ENCODE assay signal across 9 cellular contexts in genomic region chr2:174004900-174005605, GRCh38. TPM values are rescaled to one million over a fixed set of nuclear protein-coding genes. Genes with fewer than 3 reads are reported as not detected.
DNase-seq lines count a peak whose midpoint lies in the region; ATAC-seq and TF ChIP-seq lines count a peak whose summit lies in the region.
"Had no signal": no experiment of that assay in that cellular context is flagged by ENCODE, and none has a peak within 500 bp of the region (broad histone marks: within the 10 kb centered on the region; RNA-seq: fewer than 3 reads in every experiment).

No MANE protein-coding gene starts in this region.

- POLR2A ChIA-PET in CD4-positive, alpha-beta memory T cell (lab: Charles Lee; ENCODE audit: partially characterized antibody) = no interaction called here

- no peaks in the 10 kb centered on the region for H3K4me1 ChIP-seq in breast epithelium
- H3K4me1 ChIP-seq in psoas muscle = peaks cover 10% of the 10 kb centered on the region
- no peaks in the 10 kb centered on the region for H3K4me1 ChIP-seq in CD4-positive, alpha-beta memory T cell (ENCODE audit: insufficient read depth, low read length)

- no peak overlapping the region for H3K4me3 Mint-ChIP-seq in CD4-positive, alpha-beta memory T cell
- H3K4me3 Mint-ChIP-seq: stimulated activated naive CD8-positive, alpha-beta T cell treated with anti-CD3 and anti-CD28 coated beads, Interleukin-15, Interleukin-2, amounts not matched to agents 100 ng/mL and 50 ng/mL, for 24 hours had no signal

- TF ChIP-seq CTCF in breast epithelium (IDR thresholded peaks at IDR 0.05) (no peak), psoas muscle (IDR thresholded peaks at IDR 0.05) (no peak)

- WGBS in psoas muscle, 3 donors = 13 to 27% (median 15%) methylated on average over 4 of the region's 4 CpGs

- H3K27ac Mint-ChIP-seq in CD4-positive, alpha-beta memory T cell = no peak overlapping the region
- H3K27ac Mint-ChIP-seq: stimulated activated naive CD8-positive, alpha-beta T cell treated with anti-CD3 and anti-CD28 coated beads, Interleukin-15, Interleukin-2, amounts not matched to agents 100 ng/mL and 50 ng/mL, for 24 hours had no signal

- H3K27me3 ChIP-seq in breast epithelium (no peaks in the 10 kb centered on the region), psoas muscle (ENCODE audit: insufficient read depth in 3 of 3, low read length in 2 of 3) (no peaks in the 10 kb centered on the region)
- no peaks in the 10 kb centered on the region for H3K27me3 ChIP-seq in CD4-positive, alpha-beta memory T cell (ENCODE audit: insufficient read depth, low read length)

- H3K36me3 Mint-ChIP-seq in CD4-positive, alpha-beta memory T cell = no peaks in the 10 kb centered on the region

- H3K36me3 ChIP-seq in breast epithelium (no peaks in the 10 kb centered on the region), psoas muscle (ENCODE audit: insufficient read depth in 1 of 2, low read depth in 1 of 2) (no peaks in the 10 kb centered on the region)
- H3K36me3 ChIP-seq in CD4-positive, alpha-beta memory T cell (ENCODE audit: insufficient read depth, low read length) = no peaks in the 10 kb centered on the region

- no peaks in the 10 kb centered on the region for H3K9me3 Mint-ChIP-seq in CD4-positive, alpha-beta memory T cell
- H3K9me3 Mint-ChIP-seq: stimulated activated naive CD8-positive, alpha-beta T cell treated with anti-CD3 and anti-CD28 coated beads, Interleukin-15, Interleukin-2, amounts not matched to agents 100 ng/mL and 50 ng/mL, for 24 hours had no signal

- CTCF ChIA-PET in CD4-positive, alpha-beta memory T cell (lab: Charles Lee; ENCODE audit: partially characterized antibody) = interaction anchor here (1.2 kb wide), 1 partner anchor 121 kb away, joined by 4 read pairs; no protein-coding TSS in a partner anchor

- no peak for DNase-seq in breast epithelium (ENCODE audit: low spot score in 2 of 2)
- peak; percentile 41 to 73 for DNase-seq in psoas muscle
- DNase-seq in CD4-positive, alpha-beta memory T cell = no peak
- DNase-seq in ecto neural progenitor cell (ENCODE audit: low spot score) = no peak
- DNase-seq in NCI-H446 (lab: John Stamatoyannopoulos, UW) = no peak

- TF ChIP-seq POLR2A in breast epithelium (IDR thresholded peaks at IDR 0.05) = no peak

- ATAC-seq in GM18867 (IDR thresholded peaks at IDR 0.05; ENCODE audit: unreplicated experiment) (peak; percentile 62), HG02885 (IDR thresholded peaks at IDR 0.05; ENCODE audit: poor library complexity, unreplicated experiment) (peak; percentile 52), psoas muscle (peak; percentile 98 to 99 (median 98)), HG03025 (IDR thresholded peaks at IDR 0.05; ENCODE audit: low FRiP score, unreplicated experiment) (no peak)

- intact Hi-C loops in breast epithelium (cut with DNase I; ENCODE audit: low total_unique reads) = no loop called here
- intact Hi-C loops in psoas muscle (cut with DNase I) = loop anchor here (5.0 kb wide), 1 partner anchor 38 kb away; the partner anchor contains the start of gene SP3 (in 2 of the 2)
- intact Hi-C loops in CD4-positive, alpha-beta memory T cell (cut with micrococcal nuclease) = no loop called here

- no peaks in the 10 kb centered on the region for H3K4me1 Mint-ChIP-seq in CD4-positive, alpha-beta memory T cell

- peaks cover 5 to 14% of the 10 kb centered on the region in 2 donors for H3K27me3 Mint-ChIP-seq in CD4-positive, alpha-beta memory T cell

- peak overlapping the region; percentile 38 to 64 for H3K27ac ChIP-seq in breast epithelium
- H3K27ac ChIP-seq in psoas muscle = peak overlapping the region; percentile 74
- no peak overlapping the region for H3K27ac ChIP-seq in CD4-positive, alpha-beta memory T cell (ENCODE audit: low read depth, low read length)

- H3K9me3 ChIP-seq in breast epithelium = no peaks in the 10 kb centered on the region
- no peaks in the 10 kb centered on the region for H3K9me3 ChIP-seq in psoas muscle
- no peaks in the 10 kb centered on the region for H3K9me3 ChIP-seq in CD4-positive, alpha-beta memory T cell (ENCODE audit: control insufficient read depth in 1 of 2, low read length in 2 of 2)

- H3K4me3 ChIP-seq in breast epithelium (no peak overlapping the region), psoas muscle (no peak overlapping the region)
- H3K4me3 ChIP-seq in CD4-positive, alpha-beta memory T cell (ENCODE audit: low read length in 2 of 2) = no peak overlapping the region

RNA-seq across cellular contexts. Expression of gene SP3, which starts 39.9 kb away (rescaled TPM):
- total RNA-seq in breast epithelium (100 to 1,000 TPM; 104 to 174 (median 134) TPM), psoas muscle (10 to 100 TPM; 38.2 to 52.0 (median 45.4) TPM)
- 10 to 100 TPM; 13.9 to 23.1 (median 14.3) TPM for polyA plus RNA-seq in psoas muscle
- 100 to 1,000 TPM; 117 to 130 TPM for total RNA-seq in CD4-positive, alpha-beta memory T cell
- polyA plus RNA-seq in CD4-positive, alpha-beta memory T cell = 10 to 100 TPM; 55.5 to 83.4 TPM

Comparison
In these comparisons a context has a peak if more than half of its experiments do, and no peak if none do; other contexts are left out.
1. DNase-seq: peak in psoas muscle (2 of 2); none in breast epithelium (0 of 2), CD4-positive, alpha-beta memory T cell (0 of 5), ecto neural progenitor cell (single experiment) and NCI-H446 (0 of 2).
2. intact Hi-C loops: an anchor here in psoas muscle (5.0 kb wide); none called in breast epithelium and CD4-positive, alpha-beta memory T cell.